7 cellular contexts compared by ENCODE assay signal in genomic region chr12:46386877-46387629, GRCh38. TPM values are rescaled to one million over a fixed set of nuclear protein-coding genes. Genes with fewer than 3 reads are reported as not detected.
A peak's percentile ranks its signal among the peaks of the same experiment; 100 is the strongest.
DNase-seq lines count a peak whose midpoint lies in the region; ATAC-seq and FAIRE-seq lines count a peak whose summit lies in the region.

No MANE protein-coding gene starts in this region.

- H3K27me3 ChIP-seq in stomach smooth muscle (ENCODE audit: control insufficient read depth in 1 of 2, insufficient read depth in 2 of 2, low read length in 2 of 2), result no peaks in the 10 kb centered on the region

- CTCF ChIA-PET in T-cell (lab: Charles Lee), result interaction anchor here in 1 of 2 donors (1.2 kb wide), 1 partner anchor 274 kb away, joined by 3 read pairs; no protein-coding TSS in a partner anchor

- H3K4me3 ChIP-seq in stomach smooth muscle (ENCODE audit: low read length in 2 of 2), result peak overlapping the region; percentile 30 to 60

- H3K4me1 Mint-ChIP-seq in T-cell, result peaks cover 50 to 57% (median 54%) of the 10 kb centered on the region in 3 donors

- H3K36me3 ChIP-seq in stomach smooth muscle (ENCODE audit: control insufficient read depth in 2 of 2, insufficient read depth in 2 of 2, low read length in 2 of 2), result no peaks in the 10 kb centered on the region

- H3K27ac Mint-ChIP-seq in T-cell, result peak overlapping the region; percentile 44 to 62

- H3K9me3 Mint-ChIP-seq in T-cell, result no peaks in the 10 kb centered on the region

- H3K36me3 Mint-ChIP-seq in T-cell, result peaks cover 19% of the 10 kb centered on the region

- DNase-seq in T-cell (no peak), left cardiac atrium (peak; percentile 48), SW 1271 (lab: John Stamatoyannopoulos, UW) (no peak), urothelium cell line (ENCODE audit: low spot score) (no peak)

- POLR2A ChIA-PET in T-cell (lab: Charles Lee), result interaction anchor here (0.5 to 0.6 kb wide), 2 partner anchors 17 to 225 kb away, joined by 3 read pairs; no protein-coding TSS in a partner anchor

- FAIRE-seq in urothelium cell line (lab: Jason Lieb, UNC), result no peak

- no peak overlapping the region for H3K27ac ChIP-seq in stomach smooth muscle (ENCODE audit: low read length)

- intact Hi-C loops in left cardiac atrium (cut with DNase I), result loop anchor here in 1 of 2 donors (10.0 kb wide), 1 partner anchor 48 kb away; no protein-coding TSS in a partner anchor

- ATAC-seq in GM18870 (IDR thresholded peaks at IDR 0.05; ENCODE audit: unreplicated experiment), result peak; percentile 20
- peak; percentile 21 for ATAC-seq in HG03097 (IDR thresholded peaks at IDR 0.05; ENCODE audit: low FRiP score, unreplicated experiment)
- no peak for ATAC-seq in T-cell (replicated peaks in 1 of 4)
- ATAC-seq in left cardiac atrium, result no peak

- peak overlapping the region in 1 of 2 donors; percentile 28 for H3K9ac ChIP-seq in stomach smooth muscle (ENCODE audit: low read length in 2 of 2)

- H3K4me1 ChIP-seq in stomach smooth muscle (ENCODE audit: control insufficient read depth, insufficient read depth, low read length), result peaks cover 9% of the 10 kb centered on the region

- H3K4me3 Mint-ChIP-seq in T-cell, result peak overlapping the region; percentile 3 to 60 (median 29)

- no peaks in the 10 kb centered on the region for H3K9me3 ChIP-seq in stomach smooth muscle (ENCODE audit: control insufficient read depth in 2 of 2, low read length in 2 of 2)

- no peaks in the 10 kb centered on the region for H3K27me3 Mint-ChIP-seq in T-cell

RNA-seq across cellular contexts. Expression of gene SLC38A2, which starts 14.5 kb away (rescaled TPM):
- total RNA-seq in T-cell (100 to 1,000 TPM; 165 to 265 (median 217) TPM), left cardiac atrium (100 to 1,000 TPM; 122 to 202 TPM)

Comparison
In these comparisons a context has a peak if more than half of its experiments do, and no peak if none do; other contexts are left out.
1. ATAC-seq: peak in GM18870 (single experiment) and HG03097 (single experiment); none in T-cell (0 of 4) and left cardiac atrium (0 of 2).